In the genomic region with DNA sequence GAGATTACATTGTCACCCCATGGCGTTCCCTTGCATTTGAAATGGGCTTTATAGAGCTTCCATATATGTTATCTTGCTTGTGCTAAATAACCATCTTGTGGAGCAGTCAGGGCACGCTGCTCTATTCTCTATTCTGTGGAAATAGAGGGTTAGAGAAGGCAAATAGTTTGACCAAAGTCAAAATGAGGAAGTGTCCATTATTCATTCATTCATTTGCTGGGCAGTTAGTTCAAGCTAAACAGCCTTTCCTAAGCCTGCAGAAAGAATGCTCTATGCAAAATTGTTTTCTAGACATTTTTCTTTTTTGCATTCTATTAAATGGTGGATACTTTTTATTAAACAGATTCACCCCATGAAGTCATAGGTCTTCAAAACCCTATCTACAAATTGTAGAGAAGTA, we compare ENCODE assay signal across 15 cellular contexts.
DNase-seq lines count a peak whose midpoint lies in the region; ATAC-seq, FAIRE-seq and TF ChIP-seq lines count a peak whose summit lies in the region.
"Had no signal": no experiment of that assay in that cellular context is flagged by ENCODE, and none has a peak within 500 bp of the region (broad histone marks: within the 10 kb centered on the region; RNA-seq: fewer than 3 reads in every experiment).

No MANE protein-coding gene starts in this region.

- WGBS in GM23248 (ENCODE audit: low coverage in 1 of 2, low lambda C conversion rate in 2 of 2, missing lambda C conversion rate in 2 of 2), 2 experiments: 65% methylated on average over 2 of the region's 2 CpGs
- WGBS in GM12878 (ENCODE audit: insufficient coverage, insufficient replicate concordance, low lambda C conversion rate, missing lambda C conversion rate): 22% methylated on average over 2 of the region's 2 CpGs

- H3K27me3 ChIP-seq in GM23248 (replicated peaks; ENCODE audit: insufficient read depth) (no peaks in the 10 kb centered on the region), GM12878 (replicated peaks in 1 of 2; ENCODE audit: control insufficient read depth in 2 of 2, insufficient read depth in 2 of 2, low read length in 1 of 2) (no peaks in the 10 kb centered on the region), Peyer's patch (no peaks in the 10 kb centered on the region)

- ATAC-seq in GM12878 (no peak), GM19452 (IDR thresholded peaks at IDR 0.05; ENCODE audit: unreplicated experiment) (no peak)

- TF ChIP-seq POLR2A in GM12878 (IDR thresholded peaks at IDR 0.05; ENCODE audit: low read depth, low read length) (no peak), Peyer's patch (IDR thresholded peaks at IDR 0.05) (no peak)

- H3K79me2 ChIP-seq in GM23248 (ENCODE audit: insufficient read depth): no peaks in the 10 kb centered on the region
- H3K79me2 ChIP-seq in GM12878 (ENCODE audit: control insufficient read depth, insufficient read depth, low read length): no peaks in the 10 kb centered on the region
- no peaks in the 10 kb centered on the region for H3K79me2 ChIP-seq in OCI-LY7 (ENCODE audit: insufficient read depth, low read depth, low read length)

- H3F3A ChIP-seq in GM23248 (ENCODE audit: insufficient read depth): peaks cover 16% of the 10 kb centered on the region

- CTCF ChIA-PET in GM12878 (lab: Yijun Ruan, JAX) (interaction anchor here (0.8 to 1.9 kb wide), 4 partner anchors 11 to 294 kb away, joined by 3 to 6 read pairs (median 4); no protein-coding TSS in a partner anchor), OCI-LY7 (lab: Charles Lee; ENCODE audit: unreplicated experiment) (interaction anchor here (0.6 kb wide), 1 partner anchor 893 kb away, joined by 3 read pairs; no protein-coding TSS in a partner anchor)

- H3K36me3 ChIP-seq in GM23248 (ENCODE audit: low read depth) (no peaks in the 10 kb centered on the region), GM12878 (ENCODE audit: control insufficient read depth in 2 of 2, insufficient read depth in 2 of 2, low read length in 1 of 2) (no peaks in the 10 kb centered on the region), Peyer's patch (no peaks in the 10 kb centered on the region), OCI-LY7 (ENCODE audit: insufficient read depth, low read length) (no peaks in the 10 kb centered on the region)
- H3K36me3 ChIP-seq: HAP-1 had no signal

- intact Hi-C loops in GM12878 (cut with micrococcal nuclease; ENCODE audit: unreplicated experiment) (loop anchor here (10.0 kb wide), 1 partner anchor 59 kb away; no protein-coding TSS in a partner anchor), OCI-LY7 (cut with micrococcal nuclease; ENCODE audit: unreplicated experiment) (no loop called here)

- H2AFZ ChIP-seq in GM23248 (no peak overlapping the region), GM12878 (ENCODE audit: control insufficient read depth, low read depth, low read length) (no peak overlapping the region), OCI-LY7 (ENCODE audit: low read length) (no peak overlapping the region)

- BruUV-seq in GM12878 (replicated peaks; lab: Mats Ljungman, UMichigan): no TSS peak
- BruUV-seq in OCI-LY7 (replicated peaks; lab: Mats Ljungman, UMichigan): no TSS peak

- SMC1A ChIA-PET in GM12878 (lab: Charles Lee; ENCODE audit: uncharacterized antibody, unreplicated experiment): interaction anchor here (0.9 to 3.7 kb wide), 4 partner anchors 12 to 21 kb away, joined by 3 to 10 read pairs (median 6); no protein-coding TSS in a partner anchor

- in situ Hi-C loops in GM23248 (cut with MboI): no loop called here
- in situ Hi-C loops in GM12878 (cut with MboI): no loop called here

- H4K20me1 ChIP-seq in GM23248 (ENCODE audit: insufficient read depth) (no peaks in the 10 kb centered on the region), GM12878 (ENCODE audit: control insufficient read depth, insufficient read depth) (no peaks in the 10 kb centered on the region), OCI-LY7 (ENCODE audit: insufficient read depth, low read length) (no peaks in the 10 kb centered on the region)

- RAD21 ChIA-PET in GM12878 (lab: Charles Lee; ENCODE audit: unreplicated experiment): interaction anchor here (1.5 kb wide), 1 partner anchor 16 kb away, joined by 3 read pairs; no protein-coding TSS in a partner anchor

- peaks cover 22% of the 10 kb centered on the region for H3K4me1 ChIP-seq in GM23248 (ENCODE audit: insufficient read depth)
- H3K4me1 ChIP-seq in GM12878 (ENCODE audit: control insufficient read depth, insufficient read depth, low read length): no peaks in the 10 kb centered on the region
- no peaks in the 10 kb centered on the region for H3K4me1 ChIP-seq in Peyer's patch
- H3K4me1 ChIP-seq in OCI-LY7 (ENCODE audit: insufficient read depth, low read length, poor library complexity, severe bottlenecking): peaks cover 10% of the 10 kb centered on the region
- H3K4me1 ChIP-seq: Caco-2, HAP-1 had no signal

- no peak for TF ChIP-seq CTCF in GM12878 (IDR thresholded peaks at IDR 0.05 in 2 of 3, conservative IDR thresholded peaks at IDR 0.05 in 1 of 3; ENCODE audit: control insufficient read depth in 2 of 3, extremely low read depth in 1 of 3, insufficient read depth in 1 of 3, low read depth in 3 of 3, low read length in 3 of 3)
- TF ChIP-seq CTCF in Peyer's patch (IDR thresholded peaks at IDR 0.05): no peak
- no peak for TF ChIP-seq CTCF in OCI-LY7 (conservative IDR thresholded peaks at IDR 0.05; ENCODE audit: low read length)

- peak overlapping the region; percentile 29 for H3K27ac ChIP-seq in GM23248
- H3K27ac ChIP-seq in GM12878 (ENCODE audit: control insufficient read depth, insufficient read depth): no peak overlapping the region
- no peak overlapping the region for H3K27ac ChIP-seq in Peyer's patch
- H3K27ac ChIP-seq in OCI-LY7 (ENCODE audit: low read depth, low read length, poor library complexity, severe bottlenecking): no peak overlapping the region
- H3K27ac ChIP-seq: C4-2B had no signal

- DNase-seq in GM23248: no peak
- DNase-seq in GM12878 (ENCODE audit: low read depth, low spot score): no peak
- peak; percentile 34 for DNase-seq in islet precursor cell
- DNase-seq in Peyer's patch: no peak
- DNase-seq in NK-92 (lab: John Stamatoyannopoulos, UW; ENCODE audit: unreplicated experiment): no peak
- DNase-seq in OCI-LY7 (ENCODE audit: low spot score): no peak
- DNase-seq: ACHN; Caco-2; CD4-positive, alpha-beta T cell had no signal

- H3K9ac ChIP-seq in GM23248 (no peak overlapping the region), GM12878 (ENCODE audit: control insufficient read depth, insufficient read depth, low read length) (no peak overlapping the region)

- TF ChIP-seq RAD21 in GM12878 (IDR thresholded peaks at IDR 0.05; ENCODE audit: insufficient read depth, low read depth, low read length): no peak

- POLR2A ChIA-PET in GM12878 (lab: Charles Lee) (no interaction called here), OCI-LY7 (lab: Charles Lee) (no interaction called here)

- H3K9me3 ChIP-seq in GM23248 (ENCODE audit: low read depth) (no peaks in the 10 kb centered on the region), GM12878 (replicated peaks; ENCODE audit: control insufficient read depth, insufficient read depth, low read length) (no peaks in the 10 kb centered on the region), Peyer's patch (no peaks in the 10 kb centered on the region), OCI-LY7 (ENCODE audit: low read length) (no peaks in the 10 kb centered on the region)
- H3K9me3 ChIP-seq: Caco-2, HAP-1 had no signal

- H3K9me2 ChIP-seq in GM23248 (ENCODE audit: insufficient read depth) (no peaks in the 10 kb centered on the region), OCI-LY7 (ENCODE audit: insufficient read depth, low read length) (no peaks in the 10 kb centered on the region)

- no peak for FAIRE-seq in GM12878 (lab: Jason Lieb, UNC)
- FAIRE-seq: A204.1, D721Med, G401.6 had no signal

- H3K4me3 ChIP-seq in GM23248 (no peak overlapping the region), GM12878 (no peak overlapping the region), Peyer's patch (no peak overlapping the region), OCI-LY7 (ENCODE audit: low read depth, low read length, poor library complexity, severe bottlenecking) (no peak overlapping the region)
- H3K4me3 ChIP-seq: HAP-1 had no signal

- H3K4me2 ChIP-seq in GM23248 (ENCODE audit: unreplicated experiment) (peak overlapping the region; percentile 79), GM12878 (ENCODE audit: control insufficient read depth, insufficient read depth) (no peak overlapping the region), OCI-LY7 (ENCODE audit: low read length) (no peak overlapping the region)

- no peak for TF ChIP-seq EP300 in GM12878 (IDR thresholded peaks at IDR 0.05; ENCODE audit: borderline replicate concordance in 1 of 2, control insufficient read depth in 1 of 2, low read depth in 2 of 2, low read length in 2 of 2)

TF ChIP-seq in GM12878, 131 proteins besides CTCF, POLR2A, EP300 and RAD21 (continues in another document):
- TF ChIP-seq DPF2 (IDR thresholded peaks at IDR 0.05) (no peak), E4F1 (IDR thresholded peaks at IDR 0.05; ENCODE audit: borderline replicate concordance, partially characterized antibody) (no peak), SIN3A (IDR thresholded peaks at IDR 0.05; ENCODE audit: low read depth, low read length) (no peak), SP1 (IDR thresholded peaks at IDR 0.05; ENCODE audit: low read depth, low read length) (no peak), IKZF1 (conservative IDR thresholded peaks at IDR 0.05) (no peak)
- TF ChIP-seq, protein P1, sequence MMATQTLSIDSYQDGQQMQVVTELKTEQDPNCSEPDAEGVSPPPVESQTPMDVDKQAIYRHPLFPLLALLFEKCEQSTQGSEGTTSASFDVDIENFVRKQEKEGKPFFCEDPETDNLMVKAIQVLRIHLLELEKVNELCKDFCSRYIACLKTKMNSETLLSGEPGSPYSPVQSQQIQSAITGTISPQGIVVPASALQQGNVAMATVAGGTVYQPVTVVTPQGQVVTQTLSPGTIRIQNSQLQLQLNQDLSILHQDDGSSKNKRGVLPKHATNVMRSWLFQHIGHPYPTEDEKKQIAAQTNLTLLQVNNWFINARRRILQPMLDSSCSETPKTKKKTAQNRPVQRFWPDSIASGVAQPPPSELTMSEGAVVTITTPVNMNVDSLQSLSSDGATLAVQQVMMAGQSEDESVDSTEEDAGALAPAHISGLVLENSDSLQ (IDR thresholded peaks at IDR 0.05): no peak
